27 cellular contexts compared by ENCODE assay signal in the genomic region with DNA sequence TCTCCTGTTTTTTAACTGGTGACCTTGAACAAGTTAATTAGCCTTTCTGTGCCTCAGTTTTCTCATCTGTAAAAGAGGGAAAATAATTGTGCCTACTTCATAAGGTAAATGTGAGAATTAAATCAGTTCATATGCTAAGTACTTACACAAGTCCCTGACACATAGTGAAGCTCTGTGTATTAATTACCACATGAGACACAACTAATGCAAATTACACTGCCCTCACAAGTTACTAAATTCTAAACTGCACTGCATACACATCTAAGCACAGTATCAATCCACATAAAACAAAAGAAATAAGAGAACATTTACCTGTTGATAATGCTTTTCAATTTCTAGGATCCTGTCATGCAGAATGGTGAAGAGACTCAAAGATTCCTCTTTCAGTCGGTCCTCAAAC. TPM values are rescaled to one million over a fixed set of nuclear protein-coding genes. Genes with fewer than 3 reads are reported as not detected.
DNase-seq lines count a peak whose midpoint lies in the region; ATAC-seq and TF ChIP-seq lines count a peak whose summit lies in the region.
"Had no signal": no experiment of that assay in that cellular context is flagged by ENCODE, and none has a peak within 500 bp of the region (broad histone marks: within the 10 kb centered on the region; RNA-seq: fewer than 3 reads in every experiment).

No MANE protein-coding gene starts in this region.

- peak overlapping the region; percentile 44 for H3K27ac Mint-ChIP-seq in activated T-cell treated with anti-CD3 and anti-CD28 coated beads, Interleukin-2, amount 50 U/mL, for 72 hours
- H3K27ac Mint-ChIP-seq in activated naive CD4-positive, alpha-beta T cell treated with anti-CD3 and anti-CD28 coated beads, Interleukin-2, amount 50 U/mL, for 24 hours = peak overlapping the region; percentile 39
- H3K27ac Mint-ChIP-seq in stimulated activated naive CD8-positive, alpha-beta T cell treated with anti-CD3 and anti-CD28 coated beads, Interleukin-15, amount 100 ng/mL, for 72 hours = peak overlapping the region in 1 of 2 donors; percentile 77
- H3K27ac Mint-ChIP-seq: CD14-positive monocyte; CD4-positive, alpha-beta memory T cell; CD4-positive, CD25-positive, alpha-beta regulatory T cell; CD8-positive, alpha-beta memory T cell had no signal

- intact Hi-C loops in mucosa of descending colon (cut with DNase I, micrococcal nuclease) = no loop called here

- ATAC-seq in activated T-cell treated with anti-CD3 and anti-CD28 coated beads, Interleukin-2, amount 50 U/mL, for 72 hours (replicated peaks in 1 of 2) = no peak
- peak; percentile 64 for ATAC-seq in stimulated activated naive CD8-positive, alpha-beta T cell treated with anti-CD3 and anti-CD28 coated beads, Interleukin-15, amount 100 ng/mL, for 72 hours
- ATAC-seq in stimulated activated naive CD8-positive, alpha-beta T cell treated with anti-CD3 and anti-CD28 coated beads, Interleukin-15, Interleukin-2, amounts not matched to agents 100 U/mL and 50 U/mL, for 24 hours = no peak
- ATAC-seq in mucosa of descending colon = no peak
- ATAC-seq: GM12878 had no signal

- no peak for TF ChIP-seq CTCF in mucosa of descending colon (IDR thresholded peaks at IDR 0.05)

- H3K4me3 ChIP-seq in mucosa of descending colon = no peak overlapping the region
- H3K4me3 ChIP-seq: BLaER1, GM12878 had no signal

- H3K4me1 ChIP-seq in mucosa of descending colon (ENCODE audit: low read depth) = no peaks in the 10 kb centered on the region
- H3K4me1 ChIP-seq: BE2C, BLaER1 had no signal

- H3K9me3 Mint-ChIP-seq in activated T-cell treated with anti-CD3 and anti-CD28 coated beads, Interleukin-2, amount 50 U/mL, for 72 hours = no peaks in the 10 kb centered on the region
- no peaks in the 10 kb centered on the region for H3K9me3 Mint-ChIP-seq in activated naive CD4-positive, alpha-beta T cell treated with anti-CD3 and anti-CD28 coated beads, Interleukin-2, amount 50 U/mL, for 24 hours
- H3K9me3 Mint-ChIP-seq in stimulated activated naive CD8-positive, alpha-beta T cell treated with anti-CD3 and anti-CD28 coated beads, Interleukin-15, amount 100 ng/mL, for 72 hours = no peaks in the 10 kb centered on the region
- H3K9me3 Mint-ChIP-seq: CD4-positive, CD25-positive, alpha-beta regulatory T cell; CD8-positive, alpha-beta memory T cell had no signal

- peak overlapping the region in 1 of 2 donors; percentile 2 for H3K4me3 Mint-ChIP-seq in activated T-cell treated with anti-CD3 and anti-CD28 coated beads, Interleukin-2, amount 50 U/mL, for 72 hours
- no peak overlapping the region for H3K4me3 Mint-ChIP-seq in activated naive CD4-positive, alpha-beta T cell treated with anti-CD3 and anti-CD28 coated beads, Interleukin-2, amount 50 U/mL, for 24 hours
- no peak overlapping the region for H3K4me3 Mint-ChIP-seq in stimulated activated naive CD8-positive, alpha-beta T cell treated with anti-CD3 and anti-CD28 coated beads, Interleukin-15, amount 100 ng/mL, for 72 hours
- H3K4me3 Mint-ChIP-seq: CD14-positive monocyte; CD4-positive, alpha-beta memory T cell; CD4-positive, CD25-positive, alpha-beta regulatory T cell; CD8-positive, alpha-beta memory T cell had no signal

- peaks cover 0 to 3% of the 10 kb centered on the region in 2 donors for H3K36me3 Mint-ChIP-seq in activated T-cell treated with anti-CD3 and anti-CD28 coated beads, Interleukin-2, amount 50 U/mL, for 72 hours (ENCODE audit: insufficient read depth in 2 of 2)
- H3K36me3 Mint-ChIP-seq in activated naive CD4-positive, alpha-beta T cell treated with anti-CD3 and anti-CD28 coated beads, Interleukin-2, amount 50 U/mL, for 24 hours = no peaks in the 10 kb centered on the region
- H3K36me3 Mint-ChIP-seq: CD14-positive monocyte; CD4-positive, alpha-beta memory T cell; CD4-positive, CD25-positive, alpha-beta regulatory T cell; CD8-positive, alpha-beta memory T cell had no signal

- no peak for DNase-seq in activated T-cell treated with anti-CD3 and anti-CD28 coated beads, Interleukin-2, amount 50 U/mL, for 72 hours
- no peak for DNase-seq in activated T-cell treated with anti-CD3 and anti-CD28 coated beads, Interleukin-2, amount 50 U/mL, for 48 hours
- DNase-seq in activated naive CD4-positive, alpha-beta T cell (lab: John Stamatoyannopoulos, UW) = no peak
- DNase-seq in stimulated activated naive CD8-positive, alpha-beta T cell treated with anti-CD3 and anti-CD28 coated beads, Interleukin-15, amount 100 ng/mL, for 72 hours = no peak
- DNase-seq in stimulated activated naive CD8-positive, alpha-beta T cell treated with anti-CD3 and anti-CD28 coated beads, Interleukin-15, Interleukin-2, amounts not matched to agents 100 U/mL and 50 U/mL, for 24 hours = no peak
- no peak for DNase-seq in mucosa of descending colon
- DNase-seq: 8988T; ACHN; BE2C; C1 segment of cervical spinal cord; CD4-positive, alpha-beta memory T cell; CD4-positive, CD25-positive, alpha-beta regulatory T cell; CD8-positive, alpha-beta memory T cell; COR-L47; DMS 273 treated with DMSO at 0.1 percent for 48 hours; DMS153; DMS53; DMS79; DND-41; EL; GDM1 had no signal

- no peaks in the 10 kb centered on the region for H3K36me3 ChIP-seq in mucosa of descending colon (ENCODE audit: low read depth)
- H3K36me3 ChIP-seq: BE2C had no signal

- H3K9me3 ChIP-seq in mucosa of descending colon = no peaks in the 10 kb centered on the region
- H3K9me3 ChIP-seq: BE2C had no signal

- peaks cover 10% of the 10 kb centered on the region for H3K27me3 Mint-ChIP-seq in activated T-cell treated with anti-CD3 and anti-CD28 coated beads, Interleukin-2, amount 50 U/mL, for 72 hours (ENCODE audit: low read depth)
- H3K27me3 Mint-ChIP-seq in activated naive CD4-positive, alpha-beta T cell treated with anti-CD3 and anti-CD28 coated beads, Interleukin-2, amount 50 U/mL, for 24 hours = peaks cover 1% of the 10 kb centered on the region
- no peaks in the 10 kb centered on the region for H3K27me3 Mint-ChIP-seq in stimulated activated naive CD8-positive, alpha-beta T cell treated with anti-CD3 and anti-CD28 coated beads, Interleukin-15, amount 100 ng/mL, for 72 hours
- H3K27me3 Mint-ChIP-seq: CD4-positive, CD25-positive, alpha-beta regulatory T cell had no signal

- peaks cover 30% of the 10 kb centered on the region for H3K4me1 Mint-ChIP-seq in activated T-cell treated with anti-CD3 and anti-CD28 coated beads, Interleukin-2, amount 50 U/mL, for 72 hours (ENCODE audit: low read depth)
- H3K4me1 Mint-ChIP-seq in activated naive CD4-positive, alpha-beta T cell treated with anti-CD3 and anti-CD28 coated beads, Interleukin-2, amount 50 U/mL, for 24 hours = peaks cover 17% of the 10 kb centered on the region
- H3K4me1 Mint-ChIP-seq in stimulated activated naive CD8-positive, alpha-beta T cell treated with anti-CD3 and anti-CD28 coated beads, Interleukin-15, amount 100 ng/mL, for 72 hours = peaks cover 5% of the 10 kb centered on the region
- H3K4me1 Mint-ChIP-seq: CD14-positive monocyte; CD8-positive, alpha-beta memory T cell had no signal

RNA-seq across cellular contexts. Expression of gene C10orf67, which starts 22.5 kb away (rescaled TPM):
- under 1 TPM; 0.39 to 0.84 TPM for total RNA-seq in activated T-cell treated with anti-CD3 and anti-CD28 coated beads, Interleukin-2, amount 50 U/mL, for 72 hours
- total RNA-seq in mucosa of descending colon = not detected
- total RNA-seq: CD4-positive, alpha-beta memory T cell; CD8-positive, alpha-beta memory T cell; Daoy; G401 had no signal
